ENCODE assay signal across 25 cellular contexts in genomic region chr3:111701292-111701906, GRCh38.
"Had no signal": no experiment of that assay in that cellular context is flagged by ENCODE, and none has a peak within 500 bp of the region (broad histone marks: within the 10 kb centered on the region; RNA-seq: fewer than 3 reads in every experiment).

No MANE protein-coding gene starts in this region.

- ATAC-seq: activated CD8-positive, alpha-beta memory T cell treated with anti-CD3 and anti-CD28 coated beads, Interleukin-2, amount 10 ng/mL, durations not matched to agents 7 days and 5 days; esophagus mucosa had no signal

- H3K9me3 Mint-ChIP-seq: activated B cell treated with CpG ODN at 0.5 μM for 24 hours; activated CD4-positive, alpha-beta memory T cell treated with anti-CD3 and anti-CD28 coated beads, Interleukin-2, amount 10 ng/mL, durations not matched to agents 7 days and 5 days; activated CD4-positive, alpha-beta T cell treated with anti-CD3 and anti-CD28 coated beads, Interleukin-2, amount 10 ng/mL, durations not matched to agents 7 days and 5 days; activated naive CD4-positive, alpha-beta T cell treated with anti-CD3 and anti-CD28 coated beads, Interleukin-2, amount 50 U/mL, for 24 hours; activated T-helper 2 cell treated with anti-CD3 and anti-CD28 coated beads, Interferon-gamma antibody, Interleukin-2, Interleukin-4, amounts not matched to agents 10 μg/mL and 5 μg/mL and 100 μg/mL, durations not matched to agents 14 hours and 24 hours and 36 hours; central memory CD8-positive, alpha-beta T cell; dendritic cell treated with granulocyte-macrophage colony-stimulating factor and Interleukin-4, amounts not matched to agents 40 ng/mL and 50 ng/mL, for 4 days had no signal

- H3K4me3 Mint-ChIP-seq: activated B cell treated with CpG ODN at 0.5 μM for 24 hours; activated CD4-positive, alpha-beta memory T cell treated with anti-CD3 and anti-CD28 coated beads, Interleukin-2, amount 10 ng/mL, durations not matched to agents 7 days and 5 days; activated CD4-positive, alpha-beta T cell treated with anti-CD3 and anti-CD28 coated beads, Interleukin-2, amount 10 ng/mL, durations not matched to agents 7 days and 5 days; activated CD8-positive, alpha-beta memory T cell treated with anti-CD3 and anti-CD28 coated beads, Interleukin-2, amount 10 ng/mL, durations not matched to agents 7 days and 5 days; activated naive CD4-positive, alpha-beta T cell treated with anti-CD3 and anti-CD28 coated beads for 36 hours; activated naive CD4-positive, alpha-beta T cell treated with anti-CD3 and anti-CD28 coated beads, Interleukin-2, amount 50 U/mL, for 24 hours; activated naive CD8-positive, alpha-beta T cell treated with anti-CD3 and anti-CD28 coated beads, Interleukin-2, amount 10 ng/mL, durations not matched to agents 7 days and 5 days; central memory CD8-positive, alpha-beta T cell; dendritic cell treated with granulocyte-macrophage colony-stimulating factor and Interleukin-4, amounts not matched to agents 40 ng/mL and 50 ng/mL, for 4 days; endodermal cell had no signal

- H3K27me3 Mint-ChIP-seq: activated B cell treated with CpG ODN at 0.5 μM for 24 hours; activated CD4-positive, alpha-beta memory T cell treated with anti-CD3 and anti-CD28 coated beads, Interleukin-2, amount 10 ng/mL, durations not matched to agents 7 days and 5 days; activated CD4-positive, alpha-beta T cell treated with anti-CD3 and anti-CD28 coated beads, Interleukin-2, amount 10 ng/mL, durations not matched to agents 7 days and 5 days; activated CD8-positive, alpha-beta memory T cell treated with anti-CD3 and anti-CD28 coated beads, Interleukin-2, amount 10 ng/mL, durations not matched to agents 7 days and 5 days; activated naive CD4-positive, alpha-beta T cell treated with anti-CD3 and anti-CD28 coated beads, Interleukin-2, amount 50 U/mL, for 24 hours; activated naive CD8-positive, alpha-beta T cell treated with anti-CD3 and anti-CD28 coated beads, Interleukin-2, amount 10 ng/mL, durations not matched to agents 7 days and 5 days; central memory CD8-positive, alpha-beta T cell; dendritic cell treated with granulocyte-macrophage colony-stimulating factor and Interleukin-4, amounts not matched to agents 40 ng/mL and 50 ng/mL, for 4 days had no signal

- H3K27ac Mint-ChIP-seq: activated B cell treated with CpG ODN at 0.5 μM for 24 hours; activated CD4-positive, alpha-beta memory T cell treated with anti-CD3 and anti-CD28 coated beads, Interleukin-2, amount 10 ng/mL, durations not matched to agents 7 days and 5 days; activated CD4-positive, alpha-beta T cell treated with anti-CD3 and anti-CD28 coated beads, Interleukin-2, amount 10 ng/mL, durations not matched to agents 7 days and 5 days; activated CD8-positive, alpha-beta memory T cell treated with anti-CD3 and anti-CD28 coated beads, Interleukin-2, amount 10 ng/mL, durations not matched to agents 7 days and 5 days; activated naive CD4-positive, alpha-beta T cell treated with anti-CD3 and anti-CD28 coated beads for 36 hours; activated naive CD8-positive, alpha-beta T cell treated with anti-CD3 and anti-CD28 coated beads, Interleukin-2, amount 10 ng/mL, durations not matched to agents 7 days and 5 days; dendritic cell treated with granulocyte-macrophage colony-stimulating factor and Interleukin-4, amounts not matched to agents 40 ng/mL and 50 ng/mL, for 4 days; endodermal cell had no signal

- DNase-seq: activated B cell treated with CpG ODN at 0.5 μM for 24 hours; activated CD4-positive, alpha-beta memory T cell treated with anti-CD3 and anti-CD28 coated beads, Interleukin-2, amount 10 ng/mL, durations not matched to agents 7 days and 5 days; activated CD4-positive, alpha-beta T cell treated with anti-CD3 and anti-CD28 coated beads, Interleukin-2, amount 10 ng/mL, durations not matched to agents 7 days and 5 days; activated CD4-positive, alpha-beta T cell treated with anti-CD3 and anti-CD28 coated beads, Interleukin-2, amount 50 U/mL, for 4 hours; activated CD8-positive, alpha-beta memory T cell treated with anti-CD3 and anti-CD28 coated beads, Interleukin-2, amount 10 ng/mL, durations not matched to agents 7 days and 5 days; activated CD8-positive, alpha-beta memory T cell treated with anti-CD3 and anti-CD28 coated beads, Interleukin-2, amount 50 U/mL, for 4 hours; activated effector memory CD4-positive, alpha-beta T cell treated with anti-CD3 and anti-CD28 coated beads, Interleukin-2, amount 50 U/mL, for 16 hours; activated naive CD4-positive, alpha-beta T cell treated with anti-CD3 and anti-CD28 coated beads for 36 hours; activated naive CD8-positive, alpha-beta T cell treated with anti-CD3 and anti-CD28 coated beads, Interleukin-2, amount 10 ng/mL, durations not matched to agents 7 days and 5 days; activated T-cell treated with anti-CD3 and anti-CD28 coated beads, Interleukin-2, amount 50 U/mL, for 1 hour; amniotic stem cell; anterior cingulate cortex; brain microvascular endothelial cell; dorsolateral prefrontal cortex; effector memory CD4-positive, alpha-beta T cell; endodermal cell; foreskin fibroblast; head of caudate nucleus; T-helper 2 cell; WERI-Rb-1 had no signal
